In genomic region chr2:29108225-29108624, GRCh38 we compare ENCODE assay signal across 10 cellular contexts. TPM values are rescaled to one million over a fixed set of nuclear protein-coding genes. Genes with fewer than 3 reads are reported as not detected.
DNase-seq lines count a peak whose midpoint lies in the region; ATAC-seq and TF ChIP-seq lines count a peak whose summit lies in the region.
"Had no signal": no experiment of that assay in that cellular context is flagged by ENCODE, and none has a peak within 500 bp of the region (broad histone marks: within the 10 kb centered on the region; RNA-seq: fewer than 3 reads in every experiment).

No MANE protein-coding gene starts in this region.

- H3K36me3 ChIP-seq in testis (ENCODE audit: low read depth, missing control alignments): no peaks in the 10 kb centered on the region
- H3K36me3 ChIP-seq in gastroesophageal sphincter: no peaks in the 10 kb centered on the region

- POLR2A ChIA-PET in WTC11 (lab: Charles Lee): no interaction called here

- no peaks in the 10 kb centered on the region for H3K4me1 ChIP-seq in testis
- H3K4me1 ChIP-seq in gastroesophageal sphincter: no peaks in the 10 kb centered on the region

- H3K27me3 ChIP-seq in testis (no peaks in the 10 kb centered on the region), gastroesophageal sphincter (no peaks in the 10 kb centered on the region)

- CTCF ChIA-PET in WTC11 (lab: Charles Lee): no interaction called here

- WGBS in testis, 2 donors: 90 to 96% methylated on average over 8 of the region's 8 CpGs
- WGBS in gastroesophageal sphincter (ENCODE audit: low coverage in 1 of 2), 2 donors: 78 to 91% methylated on average over 7 to 8 of the region's 8 CpGs

- intact Hi-C loops in testis (cut with DNase I; ENCODE audit: low total_unique reads): no loop called here

- H3K4me3 Mint-ChIP-seq in WTC11: no peak overlapping the region

- ATAC-seq in WTC11 (no peak), HG03520 (IDR thresholded peaks at IDR 0.05; ENCODE audit: unreplicated experiment) (no peak), gastroesophageal sphincter (no peak)

- H3K4me1 Mint-ChIP-seq in WTC11: no peaks in the 10 kb centered on the region

- H3K27ac ChIP-seq in substantia nigra (ENCODE audit: low read depth, low read length, poor library complexity, severe bottlenecking): peak overlapping the region; percentile 32
- no peak overlapping the region for H3K27ac ChIP-seq in testis
- no peak overlapping the region for H3K27ac ChIP-seq in gastroesophageal sphincter

- H3K27me3 Mint-ChIP-seq in WTC11 (ENCODE audit: low read depth): peaks cover 17% of the 10 kb centered on the region

- no peak for TF ChIP-seq POLR2A in testis (IDR thresholded peaks at IDR 0.05)
- TF ChIP-seq POLR2A in gastroesophageal sphincter (IDR thresholded peaks at IDR 0.05): no peak

- no peak overlapping the region for H3K4me3 ChIP-seq in foreskin fibroblast (ENCODE audit: low read depth in 1 of 2, low read length in 2 of 2)
- no peak overlapping the region for H3K4me3 ChIP-seq in testis
- H3K4me3 ChIP-seq in gastroesophageal sphincter: no peak overlapping the region

- no peaks in the 10 kb centered on the region for H3K9me3 Mint-ChIP-seq in WTC11

- no peaks in the 10 kb centered on the region for H3K36me3 Mint-ChIP-seq in WTC11

- TF ChIP-seq EP300 in gastroesophageal sphincter (IDR thresholded peaks at IDR 0.05): no peak

- no peak overlapping the region for H3K27ac Mint-ChIP-seq in WTC11

- H3K9me3 ChIP-seq in testis (no peaks in the 10 kb centered on the region), gastroesophageal sphincter (no peaks in the 10 kb centered on the region)

- TF ChIP-seq CTCF in WTC11 (IDR thresholded peaks at IDR 0.05) (no peak), foreskin fibroblast (IDR thresholded peaks at IDR 0.05; ENCODE audit: low read depth, low read length) (no peak), testis (IDR thresholded peaks at IDR 0.05) (no peak), gastroesophageal sphincter (IDR thresholded peaks at IDR 0.05) (no peak)

- peak; percentile 71 for DNase-seq in HK-2 (ENCODE audit: unreplicated experiment)
- no peak for DNase-seq in WTC11 (ENCODE audit: low spot score)
- DNase-seq in foreskin fibroblast: peak; percentile 86 to 94
- DNase-seq in substantia nigra (lab: John Stamatoyannopoulos, UW): peak in 32 of 49 donors; percentile 7 to 78 (median 46)
- DNase-seq in testis: no peak
- DNase-seq in activated gamma-delta T cell (lab: John Stamatoyannopoulos, UW): no peak
- DNase-seq: central memory CD4-positive, alpha-beta T cell had no signal

TF ChIP-seq in WTC11, 78 proteins besides CTCF, POLR2A, EP300 and RAD21:
- TF ChIP-seq GABPB1 (CRISPR knock-in tag; IDR thresholded peaks at IDR 0.05): peak; percentile 99
- TF ChIP-seq SMAD4 (CRISPR knock-in tag; IDR thresholded peaks at IDR 0.05): no peak

RNA-seq across cellular contexts. Expression of gene CLIP4, which starts 7.0 kb away (rescaled TPM):
- total RNA-seq in WTC11 (2021) (0.21 to 0.62 TPM (median 0.39 TPM) in 3 replicates), testis (10 to 100 TPM; 38.2 to 54.3 TPM), gastroesophageal sphincter (10 to 100 TPM; 64.7 to 96.0 (median 77.3) TPM)
- 43.1 TPM for polyA plus RNA-seq in testis (ENCODE audit: insufficient read depth, low read depth, low replicate concordance)

RNA-seq across cellular contexts. Expression of gene PCARE, which starts 33.9 kb away (rescaled TPM):
- not detected in 3 replicates for total RNA-seq in WTC11 (2021)
- 1 to 10 TPM in 1 of 2 donors, under 1 TPM in 1; 0.06 to 1.0 TPM for total RNA-seq in testis
- 0.76 TPM for polyA plus RNA-seq in testis (ENCODE audit: insufficient read depth, low read depth, low replicate concordance)
- total RNA-seq in gastroesophageal sphincter: under 1 TPM in 1 of 4 donors, not detected in 3; under 0.01 TPM
- total RNA-seq: activated CD8-positive, alpha-beta memory T cell treated with anti-CD3 and anti-CD28 coated beads for 36 hours had no signal

Comparison
In these comparisons a context has a peak if more than half of its experiments do, and no peak if none do; other contexts are left out.
1. DNase-seq: peak in HK-2 (single experiment), foreskin fibroblast (2 of 2) and substantia nigra (32 of 49); none in WTC11 (single experiment), testis (single experiment) and activated gamma-delta T cell (single experiment).
2. RNA of gene CLIP4, which starts 7.0 kb away (total RNA-seq): 64.7 to 96.0 TPM in gastroesophageal sphincter and 38.2 to 54.3 TPM in testis; 0.21 to 0.62 TPM in WTC11; every median in the first group is over 10 times any median in the second.